In the genomic region with DNA sequence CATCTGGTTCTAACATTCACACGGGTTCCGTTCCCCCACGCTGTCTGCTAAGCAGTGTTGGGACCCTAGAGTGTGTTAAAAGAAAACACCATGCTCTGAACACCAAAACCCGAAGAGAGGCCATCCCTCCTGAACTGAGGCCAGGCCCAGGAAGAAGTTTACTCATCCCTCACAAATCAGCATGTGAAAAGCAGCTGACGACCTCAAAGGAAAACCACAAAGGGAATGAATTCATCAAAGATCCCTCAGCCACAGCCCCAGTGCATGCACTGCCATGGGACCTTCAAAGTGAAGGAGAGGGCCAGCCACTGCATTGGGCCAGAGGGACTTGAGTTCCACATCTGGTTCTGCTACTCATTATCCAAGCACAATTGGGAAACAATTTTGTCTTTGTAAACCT, we compare ENCODE assay signal across 1 cellular context.
TF ChIP-seq lines count a peak whose summit lies in the region.

No MANE protein-coding gene starts in this region.

TF ChIP-seq in IMR-90, 13 proteins besides CTCF, POLR2A, EP300 and RAD21 (continued from another document):
- TF ChIP-seq MAZ (IDR thresholded peaks at IDR 0.05; ENCODE audit: borderline replicate concordance, low read depth, low read length): no peak
- TF ChIP-seq FOS (IDR thresholded peaks at IDR 0.05; ENCODE audit: low read depth, low read length): no peak
- no peak; the same call in 1 of the 2 replicates for TF ChIP-seq BHLHE40 (IDR thresholded peaks at IDR 0.05; ENCODE audit: low read depth, low read length)
- no peak for TF ChIP-seq CEBPB (IDR thresholded peaks at IDR 0.05; ENCODE audit: low read depth, low read length)
- TF ChIP-seq RFX5 (IDR thresholded peaks at IDR 0.05; ENCODE audit: low read depth, low read length): no peak
- TF ChIP-seq MAFK (IDR thresholded peaks at IDR 0.05; ENCODE audit: low read depth, low read length): no peak
